Comparison of ENCODE assay signal across 9 cellular contexts in genomic region chr11:101862410-101863233, GRCh38. TPM values are rescaled to one million over a fixed set of nuclear protein-coding genes. Genes with fewer than 3 reads are reported as not detected.
A peak's percentile ranks its signal among the peaks of the same experiment; 100 is the strongest.
DNase-seq lines count a peak whose midpoint lies in the region; ATAC-seq and TF ChIP-seq lines count a peak whose summit lies in the region.
"Had no signal": no experiment of that assay in that cellular context is flagged by ENCODE, and none has a peak within 500 bp of the region (broad histone marks: within the 10 kb centered on the region; RNA-seq: fewer than 3 reads in every experiment).

No MANE protein-coding gene starts in this region.

- H3K9ac ChIP-seq in IMR-90 (ENCODE audit: low read depth, low read length): peak overlapping the region; percentile 39; the same call in 1 of the 2 replicates

- peak; percentile 54 for TF ChIP-seq RAD21 in IMR-90 (IDR thresholded peaks at IDR 0.05; ENCODE audit: low read length)

- no peaks in the 10 kb centered on the region for H3K36me3 Mint-ChIP-seq in brain

- no peak overlapping the region for H2AFZ ChIP-seq in IMR-90 (replicated peaks; ENCODE audit: low read length, poor library complexity)

- peak overlapping the region; percentile 63 for H4K91ac ChIP-seq in IMR-90 (ENCODE audit: insufficient read depth, low read depth, low read length)

- H3K18ac ChIP-seq in IMR-90 (ENCODE audit: low read depth, low read length): peak overlapping the region; percentile 94; the same call in 1 of the 2 replicates

- intact Hi-C loops in IMR-90 (cut with micrococcal nuclease) (loop anchor here (1.0 to 10.0 kb wide), 4 partner anchors 53 to 422 kb away; partner anchors contain the start of genes CEP126 and YAP1), right lobe of liver (cut with DNase I) (loop anchor here (5.0 to 10.0 kb wide), 2 partner anchors 142 to 145 kb away; no protein-coding TSS in a partner anchor), spleen (cut with DNase I; ENCODE audit: low total_unique reads) (loop anchor here (2.0 kb wide), 1 partner anchor 144 kb away; no protein-coding TSS in a partner anchor)

- peak overlapping the region; percentile 92 for H2BK5ac ChIP-seq in IMR-90 (ENCODE audit: low read depth, low read length, poor library complexity, severe bottlenecking)

- peak; percentile 56 for ATAC-seq in IMR-90 (ENCODE audit: low read depth)
- peak; percentile 70 to 89 (median 84) for ATAC-seq in right lobe of liver
- ATAC-seq in HG03139 (IDR thresholded peaks at IDR 0.05; ENCODE audit: unreplicated experiment): no peak
- ATAC-seq in HG03442 (IDR thresholded peaks at IDR 0.05; ENCODE audit: unreplicated experiment): no peak

- peaks cover 3% of the 10 kb centered on the region for H3K27me3 Mint-ChIP-seq in brain

- H3K27me3 ChIP-seq in IMR-90 (ENCODE audit: control insufficient read depth, insufficient read depth, low read length): no peaks in the 10 kb centered on the region
- no peaks in the 10 kb centered on the region for H3K27me3 ChIP-seq in right lobe of liver
- no peaks in the 10 kb centered on the region for H3K27me3 ChIP-seq in spleen (replicated peaks in 1 of 7)

- peaks cover 9% of the 10 kb centered on the region for H3K4me1 Mint-ChIP-seq in brain

- no peak overlapping the region for H3K27ac Mint-ChIP-seq in brain
- H3K27ac Mint-ChIP-seq: stimulated activated naive CD8-positive, alpha-beta T cell treated with anti-CD3 and anti-CD28 coated beads, Interleukin-15, Interleukin-2, amounts not matched to agents 100 ng/mL and 50 ng/mL, for 24 hours had no signal

- H3K36me3 ChIP-seq in IMR-90 (ENCODE audit: control insufficient read depth, insufficient read depth, low read length) (no peaks in the 10 kb centered on the region), right lobe of liver (no peaks in the 10 kb centered on the region), spleen (no peaks in the 10 kb centered on the region)

- in situ Hi-C loops in IMR-90 (cut with MboI; ENCODE audit: low sequenced_read_pairs): loop anchor here (25.0 kb wide), 1 partner anchor 375 kb away; no protein-coding TSS in a partner anchor

- H2BK120ac ChIP-seq in IMR-90 (ENCODE audit: low read depth, low read length): peak overlapping the region; percentile 79

- CTCF ChIA-PET in IMR-90 (lab: Yijun Ruan, JAX): interaction anchor here (0.6 to 4.6 kb wide), 10 partner anchors 16 to 145 kb away, joined by 3 to 58 read pairs (median 4); partner anchors contain the start of gene CEP126

- H3K4me3 ChIP-seq in IMR-90 (ENCODE audit: insufficient read depth, low read depth, low read length) (no peak overlapping the region), right lobe of liver (no peak overlapping the region), spleen (no peak overlapping the region)

- no peaks in the 10 kb centered on the region; the same call in none of the 2 replicates for H3K9me1 ChIP-seq in IMR-90 (ENCODE audit: insufficient read depth, low read length)

- WGBS in IMR-90 (ENCODE audit: extremely low coverage in 2 of 2, insufficient read length in 1 of 2), 2 experiments: 0% methylated on average over 1 of the region's 5 CpGs; no CpG with 5 or more reads in 1 of the 2 experiments
- 44% methylated on average over 5 of the region's 5 CpGs for whole genome bisulfite sequencing in right lobe of liver (ENCODE audit: insufficient coverage, low coverage, low lambda C conversion rate, missing lambda C conversion rate)
- 73 to 85% (median 76%) methylated on average over 5 of the region's 5 CpGs for WGBS in spleen, 5 donors

- H2AK5ac ChIP-seq in IMR-90 (ENCODE audit: low read depth, low read length): peak overlapping the region; percentile 33

- peaks cover 3 to 12% (median 5%) of the 10 kb centered on the region in 5 experiments for H3K9me3 Mint-ChIP-seq in brain

- POLR2A ChIA-PET in IMR-90 (lab: Charles Lee; ENCODE audit: unreplicated experiment): no interaction called here

- H3K79me1 ChIP-seq in IMR-90 (ENCODE audit: low read depth in 1 of 2, low read length in 2 of 2): no peaks in the 10 kb centered on the region

- TF ChIP-seq CTCF in IMR-90 (conservative IDR thresholded peaks at IDR 0.05; ENCODE audit: low read depth, low read length) (peak; percentile 54), brain (conservative IDR thresholded peaks at IDR 0.05) (peak; percentile 50 to 65), right lobe of liver (IDR thresholded peaks at IDR 0.05) (peak; percentile 48 to 65 (median 57)), spleen (IDR thresholded peaks at IDR 0.05 in 8 of 11, conservative IDR thresholded peaks at IDR 0.05 in 3 of 11) (no peak)

- H2AK9ac ChIP-seq in IMR-90 (replicated peaks; ENCODE audit: low read depth, low read length, poor library complexity): no peak overlapping the region

- peak overlapping the region; percentile 62 for H3K4ac ChIP-seq in IMR-90 (ENCODE audit: low read depth, low read length)

- peak overlapping the region; percentile 75 for H3K56ac ChIP-seq in IMR-90 (ENCODE audit: extremely low read depth, insufficient read depth, low read length)

- H3K4me1 ChIP-seq in IMR-90 (ENCODE audit: control insufficient read depth, insufficient read depth, low read length) (peaks cover 6% of the 10 kb centered on the region; the same call in 1 of the 2 replicates), right lobe of liver (peaks cover 0 to 18% (median 9%) of the 10 kb centered on the region in 4 donors), spleen (peaks cover 0 to 4% (median 0%) of the 10 kb centered on the region in 6 donors)

- H3K27ac ChIP-seq in IMR-90 (ENCODE audit: insufficient read depth, low read length) (peak overlapping the region; percentile 65), right lobe of liver (no peak overlapping the region), spleen (no peak overlapping the region)

- DNase-seq in Ammon's horn (ENCODE audit: low spot score) (peak; percentile 32), IMR-90 (peak; percentile 79), right lobe of liver (peak in 2 of 3 donors; percentile 22 to 47), spleen (no peak), NCI-H1092 treated with DMSO at 0.1 percent for 48 hours (lab: John Stamatoyannopoulos, UW) (no peak)

- H3K4me2 ChIP-seq in IMR-90 (ENCODE audit: low read depth, low read length): peak overlapping the region; percentile 57; the same call in 1 of the 2 replicates

- peak overlapping the region; percentile 76 for H2BK20ac ChIP-seq in IMR-90 (ENCODE audit: low read depth, low read length)

- BruUV-seq in IMR-90 (replicated peaks; lab: Mats Ljungman, UMichigan): no TSS peak

- peak overlapping the region; percentile 75 for H3K14ac ChIP-seq in IMR-90 (replicated peaks; ENCODE audit: low read depth, low read length)

- H3K4me3 Mint-ChIP-seq in brain: no peak overlapping the region
- H3K4me3 Mint-ChIP-seq: stimulated activated naive CD8-positive, alpha-beta T cell treated with anti-CD3 and anti-CD28 coated beads, Interleukin-15, Interleukin-2, amounts not matched to agents 100 ng/mL and 50 ng/mL, for 24 hours had no signal

- H3K9me3 ChIP-seq in IMR-90 (ENCODE audit: control insufficient read depth, insufficient read depth, low read length): peaks cover 3% of the 10 kb centered on the region; the same call in 1 of the 2 replicates
- H3K9me3 ChIP-seq in right lobe of liver: no peaks in the 10 kb centered on the region
- H3K9me3 ChIP-seq in spleen: peaks cover 0 to 4% (median 0%) of the 10 kb centered on the region in 8 donors

- dilution Hi-C loops in IMR-90 (cut with HindIII; ENCODE audit: low sequenced_read_pairs, unreplicated experiment): no loop called here

- peak overlapping the region; percentile 56 for H3K23ac ChIP-seq in IMR-90 (ENCODE audit: low read depth, low read length)

- peak overlapping the region; percentile 48 to 81 for H4K8ac ChIP-seq in IMR-90 (ENCODE audit: low read depth in 2 of 2, low read length in 2 of 2)

- H2BK15ac ChIP-seq in IMR-90 (ENCODE audit: low read depth, low read length): peak overlapping the region; percentile 48; the same call in 1 of the 3 replicates

- no peaks in the 10 kb centered on the region for H4K20me1 ChIP-seq in IMR-90 (ENCODE audit: insufficient read depth, low read length)

- TF ChIP-seq POLR2A in IMR-90 (IDR thresholded peaks at IDR 0.05; ENCODE audit: low read depth, low read length) (no peak), right lobe of liver (IDR thresholded peaks at IDR 0.05) (no peak), spleen (IDR thresholded peaks at IDR 0.05) (no peak)

- peak overlapping the region; percentile 69; the same call in 1 of the 2 replicates for H4K5ac ChIP-seq in IMR-90 (ENCODE audit: low read depth, low read length)

TF ChIP-seq in IMR-90, 13 proteins besides CTCF, POLR2A, EP300 and RAD21 (continues in another document):
- TF ChIP-seq MAFK (IDR thresholded peaks at IDR 0.05; ENCODE audit: low read depth, low read length) (no peak), CHD1 (IDR thresholded peaks at IDR 0.05; ENCODE audit: low read depth, low read length) (no peak), USF2 (IDR thresholded peaks at IDR 0.05; ENCODE audit: low read depth, low read length) (no peak), CEBPB (IDR thresholded peaks at IDR 0.05; ENCODE audit: low read depth, low read length) (peak; percentile 96), SMC3 (IDR thresholded peaks at IDR 0.05; ENCODE audit: low read depth, low read length) (peak; percentile 49), FOS (IDR thresholded peaks at IDR 0.05; ENCODE audit: low read depth, low read length) (no peak), BHLHE40 (IDR thresholded peaks at IDR 0.05; ENCODE audit: low read depth, low read length) (no peak)

RNA-seq across cellular contexts. Expression of gene CEP126, which starts 52.2 kb away (rescaled TPM):
- 0.72 and 1.1 TPM in 2 replicates for total RNA-seq in IMR-90 (2012; rRNA removed)
- 0.83 and 1.4 TPM in 2 replicates for polyA plus RNA-seq in IMR-90 (2012; rRNA removed)
- polyA plus RNA-seq in IMR-90 (2012; cell fraction: cytosol; rRNA removed): 0.14 and 0.16 TPM in 2 replicates
- polyA plus RNA-seq in IMR-90 (2012; cell fraction: nucleus; rRNA removed; ENCODE audit: low replicate concordance): 0.49 and 5.4 TPM in 2 replicates
- polyA plus RNA-seq in brain (ENCODE audit: insufficient read depth, low read depth, low replicate concordance): 0.85 TPM
- under 1 TPM; 0.04 to 0.49 (median 0.12) TPM for total RNA-seq in right lobe of liver
- 1 to 10 TPM; 2.0 to 4.4 (median 2.7) TPM for total RNA-seq in spleen
- polyA plus RNA-seq in spleen: 1 to 10 TPM in 2 of 3 donors, under 1 TPM in 1; 0.76 to 3.7 (median 2.2) TPM

RNA-seq across cellular contexts. Expression of gene ANGPTL5, which starts 53.7 kb away (rescaled TPM):
- total RNA-seq in IMR-90 (2012; rRNA removed): not detected in 2 replicates
- polyA plus RNA-seq in IMR-90 (2012; rRNA removed): not detected in 2 replicates
- polyA plus RNA-seq in IMR-90 (2012; cell fraction: cytosol; rRNA removed): not detected in 2 replicates
- not detected in 2 replicates for polyA plus RNA-seq in IMR-90 (2012; cell fraction: nucleus; rRNA removed; ENCODE audit: low replicate concordance)
- polyA plus RNA-seq in brain (ENCODE audit: insufficient read depth, low read depth, low replicate concordance): not detected
- not detected for total RNA-seq in right lobe of liver
- total RNA-seq in spleen: not detected
- not detected for polyA plus RNA-seq in spleen

Comparison
In these comparisons a context has a peak if more than half of its experiments do, and no peak if none do; other contexts are left out.
1. DNase-seq: peak in Ammon's horn (single experiment), IMR-90 (single experiment) and right lobe of liver (2 of 3); none in spleen (single experiment) and NCI-H1092 treated with DMSO at 0.1 percent for 48 hours (single experiment).
2. ATAC-seq: peak in IMR-90 (single experiment) and right lobe of liver (4 of 4); none in HG03139 (single experiment) and HG03442 (single experiment).
3. CTCF ChIP-seq: peak in IMR-90 (single experiment), brain (2 of 2) and right lobe of liver (4 of 4); none in spleen (0 of 11).